Comparison of ENCODE assay signal across 12 cellular contexts in the genomic region with DNA sequence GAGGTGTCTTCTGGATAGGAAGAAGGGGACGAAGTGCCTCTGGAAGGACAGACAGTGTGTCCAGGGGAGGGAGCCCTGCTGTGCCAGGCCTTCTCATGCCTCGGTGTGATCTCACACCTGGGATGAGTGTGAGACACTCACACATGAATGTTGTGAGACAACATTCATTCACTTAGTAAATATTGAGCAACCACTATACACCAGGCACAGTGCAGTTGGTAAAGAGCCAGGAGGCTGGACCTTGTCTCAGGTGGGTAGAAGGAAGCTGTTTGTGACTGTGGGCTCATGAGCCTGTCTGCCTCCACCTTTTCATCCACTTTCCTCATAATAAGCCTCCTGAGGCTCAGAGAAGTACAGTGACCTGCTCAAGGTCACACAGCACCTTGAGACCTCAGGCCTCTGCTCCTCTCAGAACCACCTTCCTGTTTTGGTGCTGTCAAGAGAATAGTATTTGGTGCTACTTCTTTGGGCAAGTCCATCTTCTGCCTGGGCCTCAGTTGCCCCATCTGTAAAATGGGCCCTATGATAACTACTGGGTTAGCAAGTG. TPM values are rescaled to one million over a fixed set of nuclear protein-coding genes. Genes with fewer than 3 reads are reported as not detected.
A peak's percentile ranks its signal among the peaks of the same experiment; 100 is the strongest.
DNase-seq lines count a peak whose midpoint lies in the region; ATAC-seq and TF ChIP-seq lines count a peak whose summit lies in the region.
"Had no signal": no experiment of that assay in that cellular context is flagged by ENCODE, and none has a peak within 500 bp of the region (broad histone marks: within the 10 kb centered on the region; RNA-seq: fewer than 3 reads in every experiment).

No MANE protein-coding gene starts in this region.

- intact Hi-C loops in Panc1 (cut with micrococcal nuclease; ENCODE audit: unreplicated experiment), result no loop called here

- peaks cover 6% of the 10 kb centered on the region for H3K36me3 Mint-ChIP-seq in T-helper 1 cell treated with Interleukin-12 subunit alpha and Interleukin-12 subunit beta and Interleukin-4 antibody, amounts not matched to agents 30 μg/mL and 1 μg/mL, for 36 hours (ENCODE audit: low read depth)

- H3K36me3 ChIP-seq in Panc1 (ENCODE audit: control insufficient read depth, insufficient read depth, low read length) (no peaks in the 10 kb centered on the region), brain microvascular endothelial cell (replicated peaks) (peaks cover 10% of the 10 kb centered on the region)

- H3K9me3 Mint-ChIP-seq in T-helper 1 cell treated with Interleukin-12 subunit alpha and Interleukin-12 subunit beta and Interleukin-4 antibody, amounts not matched to agents 30 μg/mL and 1 μg/mL, for 36 hours, result no peaks in the 10 kb centered on the region

- H3K4me1 Mint-ChIP-seq in T-helper 1 cell treated with Interleukin-12 subunit alpha and Interleukin-12 subunit beta and Interleukin-4 antibody, amounts not matched to agents 30 μg/mL and 1 μg/mL, for 36 hours (ENCODE audit: low read depth), result peaks cover 54% of the 10 kb centered on the region

- H3K4me1 ChIP-seq in Panc1 (ENCODE audit: control insufficient read depth, insufficient read depth, low read length), result peaks cover 66% of the 10 kb centered on the region

- no peak overlapping the region for H3K4me3 ChIP-seq in Panc1 (ENCODE audit: low read depth in 2 of 2, low read length in 2 of 2)
- H3K4me3 ChIP-seq in brain microvascular endothelial cell (ENCODE audit: low read depth, low read length), result no peak overlapping the region

- peak overlapping the region; percentile 31 for H3K27ac Mint-ChIP-seq in T-helper 1 cell treated with Interleukin-12 subunit alpha and Interleukin-12 subunit beta and Interleukin-4 antibody, amounts not matched to agents 30 μg/mL and 1 μg/mL, for 36 hours

- BruUV-seq in Panc1 (replicated peaks; lab: Mats Ljungman, UMichigan), result no TSS peak

- in situ Hi-C loops in Panc1 (cut with HindIII; ENCODE audit: low pct_unique_long_range_greater_than_20kb, low sequenced_read_pairs), result no loop called here
- in situ Hi-C loops in brain microvascular endothelial cell (cut with HindIII; ENCODE audit: low pct_ligation_motif_present, low sequenced_read_pairs), result no loop called here

- no peaks in the 10 kb centered on the region for H3K27me3 ChIP-seq in Panc1 (ENCODE audit: control insufficient read depth, insufficient read depth, low read length)
- no peaks in the 10 kb centered on the region for H3K27me3 ChIP-seq in brain microvascular endothelial cell (replicated peaks)

- POLR2A ChIA-PET in Panc1 (lab: Charles Lee), result no interaction called here

- no peak overlapping the region for H3K4me3 Mint-ChIP-seq in T-helper 1 cell treated with Interleukin-12 subunit alpha and Interleukin-12 subunit beta and Interleukin-4 antibody, amounts not matched to agents 30 μg/mL and 1 μg/mL, for 36 hours

- no peak for TF ChIP-seq CTCF in Panc1 (IDR thresholded peaks at IDR 0.05)
- no peak for TF ChIP-seq CTCF in brain microvascular endothelial cell (IDR thresholded peaks at IDR 0.05; ENCODE audit: low read depth, low read length, missing control alignments)

- ATAC-seq in Panc1 (no peak), esophagus mucosa (peak; percentile 76)

- DNase-seq in T-helper 1 cell, result no peak
- no peak for DNase-seq in Panc1 (ENCODE audit: low read depth, low spot score)
- DNase-seq in renal cortical epithelial cell (ENCODE audit: low read depth), result peak; percentile 86
- no peak for DNase-seq in C1 segment of cervical spinal cord (lab: John Stamatoyannopoulos, UW)
- no peak for DNase-seq in brain microvascular endothelial cell
- no peak for DNase-seq in NCI-H526 treated with DMSO at 0.1 percent for 48 hours (lab: John Stamatoyannopoulos, UW)
- DNase-seq: cerebellar nuclear complex, foreskin melanocyte, midbrain, NCI-H2227 treated with DMSO at 0.1 percent for 48 hours had no signal

- H3K27ac ChIP-seq in Panc1 (ENCODE audit: low read length) (peak overlapping the region; percentile 39; the same call in 1 of the 2 replicates), brain microvascular endothelial cell (no peak overlapping the region)

- H3K27me3 Mint-ChIP-seq in T-helper 1 cell treated with Interleukin-12 subunit alpha and Interleukin-12 subunit beta and Interleukin-4 antibody, amounts not matched to agents 30 μg/mL and 1 μg/mL, for 36 hours (ENCODE audit: low read depth), result no peaks in the 10 kb centered on the region

- no peaks in the 10 kb centered on the region for H3K9me3 ChIP-seq in Panc1 (ENCODE audit: control insufficient read depth, insufficient read depth, low read depth, low read length)

- CTCF ChIA-PET in Panc1 (lab: Charles Lee), result no interaction called here

RNA-seq across cellular contexts. Expression of a gene that starts 20.9 kb away (rescaled TPM):
- total RNA-seq in Panc1 (2021; ENCODE audit: unreplicated experiment) (61.0 TPM), esophagus mucosa (11.0 TPM), renal cortical epithelial cell (46.9 and 354 TPM in 2 replicates)
- 53.8 TPM for polyA plus RNA-seq in Panc1 (2012; ENCODE audit: insufficient read length)
